Comparison of ENCODE assay signal across 21 cellular contexts in the genomic region with DNA sequence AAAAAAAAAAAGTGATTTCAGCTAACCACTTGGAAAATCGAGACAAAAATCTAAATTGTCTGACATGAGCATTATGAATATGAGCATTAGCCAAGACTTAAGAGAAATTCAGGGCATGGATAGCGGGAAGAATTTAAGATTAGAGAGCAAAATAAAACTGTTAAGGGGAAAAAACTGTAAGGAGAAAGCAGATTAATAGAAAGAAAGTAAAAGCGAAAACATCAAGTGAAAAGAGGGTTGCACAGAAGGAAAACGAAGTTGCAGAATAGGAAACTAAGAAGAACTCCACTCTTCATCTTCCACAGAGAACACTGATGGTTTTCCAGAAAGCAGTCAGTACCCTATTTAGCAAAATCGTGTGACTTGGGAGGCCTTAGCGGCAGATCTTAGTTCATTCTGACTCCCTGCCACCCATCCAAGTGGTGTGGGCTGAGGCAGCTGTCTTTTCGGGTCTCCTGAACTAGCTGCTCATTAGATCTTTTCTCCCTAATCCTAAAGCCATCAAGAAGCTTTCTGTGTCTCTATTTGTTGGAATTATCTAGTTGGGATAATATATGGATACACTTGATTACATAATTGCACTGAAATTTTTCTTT. TPM values are rescaled to one million over a fixed set of nuclear protein-coding genes. Genes with fewer than 3 reads are reported as not detected.
"Had no signal": no experiment of that assay in that cellular context is flagged by ENCODE, and none has a peak within 500 bp of the region (broad histone marks: within the 10 kb centered on the region; RNA-seq: fewer than 3 reads in every experiment).

No MANE protein-coding gene starts in this region.

- H3K27ac ChIP-seq: adrenal gland, ascending aorta, colonic mucosa, esophagus squamous epithelium, left ventricle myocardium inferior, prostate gland, right atrium auricular region, spleen, thyroid gland had no signal

- H3K36me3 ChIP-seq: adrenal gland, ascending aorta, colonic mucosa, esophagus squamous epithelium, left ventricle myocardium inferior, prostate gland, right atrium auricular region, spleen, thyroid gland had no signal

- ATAC-seq: natural killer cell treated with Interleukin-12 subunit alpha and Interleukin-12 subunit beta and Interleukin-15 and Interleukin-18, amount 100 ng/mL, for 72 hours had no signal

- H3K9me3 ChIP-seq: adrenal gland, ascending aorta, colonic mucosa, esophagus squamous epithelium, left ventricle myocardium inferior, prostate gland, right atrium auricular region, spleen, thyroid gland had no signal

- H3K4me3 Mint-ChIP-seq: activated CD4-positive, alpha-beta memory T cell treated with anti-CD3 and anti-CD28 coated beads for 36 hours; activated naive CD4-positive, alpha-beta T cell treated with anti-CD3 and anti-CD28 coated beads, Interleukin-2, amount 50 U/mL, for 24 hours; central memory CD8-positive, alpha-beta T cell; immature natural killer cell; natural killer cell treated with Interleukin-12 subunit alpha and Interleukin-12 subunit beta and Interleukin-15 and Interleukin-18, amount 100 ng/mL, for 72 hours had no signal

- H3K9me3 Mint-ChIP-seq: activated CD4-positive, alpha-beta memory T cell treated with anti-CD3 and anti-CD28 coated beads for 36 hours; activated naive CD4-positive, alpha-beta T cell treated with anti-CD3 and anti-CD28 coated beads, Interleukin-2, amount 50 U/mL, for 24 hours; central memory CD8-positive, alpha-beta T cell; immature natural killer cell; natural killer cell treated with Interleukin-12 subunit alpha and Interleukin-12 subunit beta and Interleukin-15 and Interleukin-18, amount 100 ng/mL, for 72 hours had no signal

- H3K27ac Mint-ChIP-seq: activated CD4-positive, alpha-beta memory T cell treated with anti-CD3 and anti-CD28 coated beads for 36 hours; activated naive CD4-positive, alpha-beta T cell treated with anti-CD3 and anti-CD28 coated beads, Interleukin-2, amount 50 U/mL, for 24 hours; immature natural killer cell; natural killer cell treated with Interleukin-12 subunit alpha and Interleukin-12 subunit beta and Interleukin-15 and Interleukin-18, amount 100 ng/mL, for 72 hours had no signal

- H3K4me3 ChIP-seq: adrenal gland, ascending aorta, colonic mucosa, esophagus squamous epithelium, left ventricle myocardium inferior, prostate gland, right atrium auricular region, spleen, thyroid gland had no signal

- H3K27me3 ChIP-seq: adrenal gland, ascending aorta, right atrium auricular region, thyroid gland had no signal

- H3K36me3 Mint-ChIP-seq: activated CD4-positive, alpha-beta memory T cell treated with anti-CD3 and anti-CD28 coated beads for 36 hours; immature natural killer cell; natural killer cell treated with Interleukin-12 subunit alpha and Interleukin-12 subunit beta and Interleukin-15 and Interleukin-18, amount 100 ng/mL, for 72 hours had no signal

- DNase-seq: activated CD4-positive, alpha-beta memory T cell treated with anti-CD3 and anti-CD28 coated beads for 36 hours; activated CD4-positive, alpha-beta T cell treated with anti-CD3 and anti-CD28 coated beads for 48 hours; activated gamma-delta T cell treated with Interleukin-2 at 50 U/mL for 16 hours; adrenal gland; colonic mucosa; esophagus squamous epithelium; immature natural killer cell; kidney glomerular epithelial cell; left ventricle myocardium inferior; spleen; stimulated activated CD4-positive, alpha-beta T cell treated with anti-CD3 and anti-CD28 coated beads, Interleukin-4, amount 100 ng/mL, for 1 hour; stimulated activated naive CD4-positive, alpha-beta T cell treated with Interleukin-2 at 50 U/mL for 16 hours; T1000; thyroid gland had no signal

RNA-seq across cellular contexts. Expression of a gene that starts 3.7 kb away (rescaled TPM):
- total RNA-seq: ascending aorta, lung microvascular endothelial cell had no signal
